ENCODE assay signal across 1 cellular context in the genomic region with DNA sequence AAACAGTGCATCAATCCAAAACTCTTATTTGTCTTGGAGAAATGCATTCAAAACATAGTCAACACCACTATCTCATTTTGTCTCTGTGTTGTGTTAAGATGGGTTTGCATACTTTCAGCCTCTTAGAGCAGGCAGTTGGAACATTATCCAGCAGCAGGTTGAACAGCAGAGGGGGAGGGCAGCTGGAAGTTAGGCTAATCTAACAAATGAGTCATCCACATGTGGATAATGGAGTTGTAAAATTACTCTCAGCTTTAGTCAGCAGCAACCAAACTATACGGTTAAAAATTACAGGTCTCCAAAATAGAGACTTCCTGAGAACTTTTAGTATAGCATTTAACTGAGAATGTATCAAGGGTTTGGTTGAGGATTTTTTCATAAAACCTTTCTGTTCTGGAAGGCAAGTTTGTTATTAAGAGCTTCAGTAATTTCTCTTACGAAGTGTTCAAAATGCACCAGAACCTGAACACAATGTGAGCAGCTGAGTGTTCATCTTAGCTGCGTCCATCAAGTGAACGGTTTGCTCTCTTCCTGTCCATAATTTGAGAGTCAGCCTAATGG.
TF ChIP-seq lines count a peak whose summit lies in the region.

No MANE protein-coding gene starts in this region.

TF ChIP-seq in HEK293, 187 proteins besides CTCF, POLR2A, EP300 and RAD21 (continued from another document and continues in another):
- no peak for TF ChIP-seq ZNF677 (tag by site-specific recombination; IDR thresholded peaks at IDR 0.05)
- no peak for TF ChIP-seq ZNF830 (tag by site-specific recombination; IDR thresholded peaks at IDR 0.05; ENCODE audit: low read depth)
- TF ChIP-seq ZNF37A (tag by site-specific recombination; IDR thresholded peaks at IDR 0.05): no peak
- TF ChIP-seq ZNF292 (tag by site-specific recombination; IDR thresholded peaks at IDR 0.05; ENCODE audit: borderline replicate concordance, low read depth): no peak
- no peak for TF ChIP-seq ZNF138 (tag by site-specific recombination; IDR thresholded peaks at IDR 0.05; ENCODE audit: borderline replicate concordance)
- no peak for TF ChIP-seq ZNF350 (tag by site-specific recombination; IDR thresholded peaks at IDR 0.05)
- TF ChIP-seq ZNF366 (tag by site-specific recombination; conservative IDR thresholded peaks at IDR 0.05): peak; percentile 87
- TF ChIP-seq ZSCAN18 (tag by site-specific recombination; IDR thresholded peaks at IDR 0.05): no peak
- TF ChIP-seq KLF9 (tag by site-specific recombination; IDR thresholded peaks at IDR 0.05; ENCODE audit: low read depth): no peak
- peak; percentile 52 for TF ChIP-seq ZXDB (tag by site-specific recombination; IDR thresholded peaks at IDR 0.05)
- TF ChIP-seq ZNF140 (tag by site-specific recombination; IDR thresholded peaks at IDR 0.05): no peak
- TF ChIP-seq, protein P1, sequence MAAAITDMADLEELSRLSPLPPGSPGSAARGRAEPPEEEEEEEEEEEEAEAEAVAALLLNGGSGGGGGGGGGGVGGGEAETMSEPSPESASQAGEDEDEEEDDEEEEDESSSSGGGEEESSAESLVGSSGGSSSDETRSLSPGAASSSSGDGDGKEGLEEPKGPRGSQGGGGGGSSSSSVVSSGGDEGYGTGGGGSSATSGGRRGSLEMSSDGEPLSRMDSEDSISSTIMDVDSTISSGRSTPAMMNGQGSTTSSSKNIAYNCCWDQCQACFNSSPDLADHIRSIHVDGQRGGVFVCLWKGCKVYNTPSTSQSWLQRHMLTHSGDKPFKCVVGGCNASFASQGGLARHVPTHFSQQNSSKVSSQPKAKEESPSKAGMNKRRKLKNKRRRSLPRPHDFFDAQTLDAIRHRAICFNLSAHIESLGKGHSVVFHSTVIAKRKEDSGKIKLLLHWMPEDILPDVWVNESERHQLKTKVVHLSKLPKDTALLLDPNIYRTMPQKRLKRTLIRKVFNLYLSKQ (tag by site-specific recombination; IDR thresholded peaks at IDR 0.05; ENCODE audit: borderline replicate concordance): no peak
- peak; percentile 40; the same call in 1 of the 2 replicates for TF ChIP-seq ZNF391 (tag by site-specific recombination; IDR thresholded peaks at IDR 0.05; ENCODE audit: borderline replicate concordance, low read depth)
- TF ChIP-seq ZNF16 (tag by site-specific recombination; IDR thresholded peaks at IDR 0.05; ENCODE audit: low read depth): no peak
- TF ChIP-seq ZNF610 (tag by site-specific recombination; IDR thresholded peaks at IDR 0.05; ENCODE audit: borderline replicate concordance): no peak
- TF ChIP-seq, protein P2, sequence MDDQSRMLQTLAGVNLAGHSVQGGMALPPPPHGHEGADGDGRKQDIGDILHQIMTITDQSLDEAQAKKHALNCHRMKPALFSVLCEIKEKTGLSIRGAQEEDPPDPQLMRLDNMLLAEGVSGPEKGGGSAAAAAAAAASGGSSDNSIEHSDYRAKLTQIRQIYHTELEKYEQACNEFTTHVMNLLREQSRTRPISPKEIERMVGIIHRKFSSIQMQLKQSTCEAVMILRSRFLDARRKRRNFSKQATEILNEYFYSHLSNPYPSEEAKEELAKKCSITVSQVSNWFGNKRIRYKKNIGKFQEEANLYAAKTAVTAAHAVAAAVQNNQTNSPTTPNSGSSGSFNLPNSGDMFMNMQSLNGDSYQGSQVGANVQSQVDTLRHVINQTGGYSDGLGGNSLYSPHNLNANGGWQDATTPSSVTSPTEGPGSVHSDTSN (CRISPR knock-in tag; IDR thresholded peaks at IDR 0.05): no peak
- TF ChIP-seq ZNF792 (tag by site-specific recombination; IDR thresholded peaks at IDR 0.05): no peak
- no peak for TF ChIP-seq ZNF785 (tag by site-specific recombination; IDR thresholded peaks at IDR 0.05)
- TF ChIP-seq ZNF585B (tag by site-specific recombination; IDR thresholded peaks at IDR 0.05): no peak
- no peak for TF ChIP-seq HOXA7 (CRISPR knock-in tag; IDR thresholded peaks at IDR 0.05; ENCODE audit: borderline replicate concordance)
- TF ChIP-seq ZBTB17 (tag by site-specific recombination; IDR thresholded peaks at IDR 0.05): 0 out of 2 replicates have a peak, but pooled peaks have one; percentile 5
- no peak for TF ChIP-seq MEIS1 (CRISPR knock-in tag; IDR thresholded peaks at IDR 0.05; ENCODE audit: borderline replicate concordance)
- TF ChIP-seq, protein P3, sequence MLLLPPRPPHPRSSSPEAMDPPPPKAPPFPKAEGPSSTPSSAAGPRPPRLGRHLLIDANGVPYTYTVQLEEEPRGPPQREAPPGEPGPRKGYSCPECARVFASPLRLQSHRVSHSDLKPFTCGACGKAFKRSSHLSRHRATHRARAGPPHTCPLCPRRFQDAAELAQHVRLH (tag by site-specific recombination; IDR thresholded peaks at IDR 0.05): 0 out of 2 replicates have a peak, but pooled peaks have one; percentile 44
- TF ChIP-seq, protein P4, sequence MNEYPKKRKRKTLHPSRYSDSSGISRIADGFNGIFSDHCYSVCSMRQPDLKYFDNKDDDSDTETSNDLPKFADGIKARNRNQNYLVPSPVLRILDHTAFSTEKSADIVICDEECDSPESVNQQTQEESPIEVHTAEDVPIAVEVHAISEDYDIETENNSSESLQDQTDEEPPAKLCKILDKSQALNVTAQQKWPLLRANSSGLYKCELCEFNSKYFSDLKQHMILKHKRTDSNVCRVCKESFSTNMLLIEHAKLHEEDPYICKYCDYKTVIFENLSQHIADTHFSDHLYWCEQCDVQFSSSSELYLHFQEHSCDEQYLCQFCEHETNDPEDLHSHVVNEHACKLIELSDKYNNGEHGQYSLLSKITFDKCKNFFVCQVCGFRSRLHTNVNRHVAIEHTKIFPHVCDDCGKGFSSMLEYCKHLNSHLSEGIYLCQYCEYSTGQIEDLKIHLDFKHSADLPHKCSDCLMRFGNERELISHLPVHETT (tag by site-specific recombination; IDR thresholded peaks at IDR 0.05): 0 out of 2 replicates have a peak, but pooled peaks have one; percentile 70
- no peak for TF ChIP-seq ZNF558 (tag by site-specific recombination; IDR thresholded peaks at IDR 0.05)
- no peak for TF ChIP-seq ZFP41 (tag by site-specific recombination; IDR thresholded peaks at IDR 0.05; ENCODE audit: borderline replicate concordance)
- no peak for TF ChIP-seq ZNF148 (tag by site-specific recombination; IDR thresholded peaks at IDR 0.05; ENCODE audit: borderline replicate concordance)
- peak; percentile 93 for TF ChIP-seq ZSCAN30 (tag by site-specific recombination; IDR thresholded peaks at IDR 0.05)
- no peak for TF ChIP-seq ZNF48 (tag by site-specific recombination; IDR thresholded peaks at IDR 0.05)
- TF ChIP-seq, protein P5, sequence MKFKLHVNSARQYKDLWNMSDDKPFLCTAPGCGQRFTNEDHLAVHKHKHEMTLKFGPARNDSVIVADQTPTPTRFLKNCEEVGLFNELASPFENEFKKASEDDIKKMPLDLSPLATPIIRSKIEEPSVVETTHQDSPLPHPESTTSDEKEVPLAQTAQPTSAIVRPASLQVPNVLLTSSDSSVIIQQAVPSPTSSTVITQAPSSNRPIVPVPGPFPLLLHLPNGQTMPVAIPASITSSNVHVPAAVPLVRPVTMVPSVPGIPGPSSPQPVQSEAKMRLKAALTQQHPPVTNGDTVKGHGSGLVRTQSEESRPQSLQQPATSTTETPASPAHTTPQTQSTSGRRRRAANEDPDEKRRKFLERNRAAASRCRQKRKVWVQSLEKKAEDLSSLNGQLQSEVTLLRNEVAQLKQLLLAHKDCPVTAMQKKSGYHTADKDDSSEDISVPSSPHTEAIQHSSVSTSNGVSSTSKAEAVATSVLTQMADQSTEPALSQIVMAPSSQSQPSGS (tag by site-specific recombination; IDR thresholded peaks at IDR 0.05; ENCODE audit: low read depth): 0 out of 2 replicates have a peak, but pooled peaks have one; percentile 35
- no peak for TF ChIP-seq ZNF76 (tag by site-specific recombination; IDR thresholded peaks at IDR 0.05; ENCODE audit: borderline replicate concordance, low read depth)
- no peak for TF ChIP-seq ZNF184 (tag by site-specific recombination; IDR thresholded peaks at IDR 0.05)
- TF ChIP-seq, protein P6, sequence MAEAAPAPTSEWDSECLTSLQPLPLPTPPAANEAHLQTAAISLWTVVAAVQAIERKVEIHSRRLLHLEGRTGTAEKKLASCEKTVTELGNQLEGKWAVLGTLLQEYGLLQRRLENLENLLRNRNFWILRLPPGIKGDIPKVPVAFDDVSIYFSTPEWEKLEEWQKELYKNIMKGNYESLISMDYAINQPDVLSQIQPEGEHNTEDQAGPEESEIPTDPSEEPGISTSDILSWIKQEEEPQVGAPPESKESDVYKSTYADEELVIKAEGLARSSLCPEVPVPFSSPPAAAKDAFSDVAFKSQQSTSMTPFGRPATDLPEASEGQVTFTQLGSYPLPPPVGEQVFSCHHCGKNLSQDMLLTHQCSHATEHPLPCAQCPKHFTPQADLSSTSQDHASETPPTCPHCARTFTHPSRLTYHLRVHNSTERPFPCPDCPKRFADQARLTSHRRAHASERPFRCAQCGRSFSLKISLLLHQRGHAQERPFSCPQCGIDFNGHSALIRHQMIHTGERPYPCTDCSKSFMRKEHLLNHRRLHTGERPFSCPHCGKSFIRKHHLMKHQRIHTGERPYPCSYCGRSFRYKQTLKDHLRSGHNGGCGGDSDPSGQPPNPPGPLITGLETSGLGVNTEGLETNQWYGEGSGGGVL (tag by site-specific recombination; IDR thresholded peaks at IDR 0.05): no peak
- no peak for TF ChIP-seq ZNF223 (tag by site-specific recombination; IDR thresholded peaks at IDR 0.05)
- TF ChIP-seq ZNF777 (tag by site-specific recombination; IDR thresholded peaks at IDR 0.05; ENCODE audit: borderline replicate concordance): no peak
- TF ChIP-seq ZNF155 (tag by site-specific recombination; IDR thresholded peaks at IDR 0.05): no peak
- TF ChIP-seq ZNF132 (tag by site-specific recombination; IDR thresholded peaks at IDR 0.05; ENCODE audit: borderline replicate concordance): no peak
- no peak for TF ChIP-seq YY1 (tag by site-specific recombination; IDR thresholded peaks at IDR 0.05)
- TF ChIP-seq GLIS1 (tag by site-specific recombination; IDR thresholded peaks at IDR 0.05): peak; percentile 20; the same call in 1 of the 2 replicates
- no peak for TF ChIP-seq ZNF157 (tag by site-specific recombination; IDR thresholded peaks at IDR 0.05)
- TF ChIP-seq ZNF544 (tag by site-specific recombination; IDR thresholded peaks at IDR 0.05): no peak
- no peak for TF ChIP-seq ZNF449 (tag by site-specific recombination; IDR thresholded peaks at IDR 0.05)
- no peak for TF ChIP-seq ZNF658 (tag by site-specific recombination; IDR thresholded peaks at IDR 0.05)
- no peak for TF ChIP-seq YY2 (tag by site-specific recombination; IDR thresholded peaks at IDR 0.05)
- TF ChIP-seq RBAK (tag by site-specific recombination; IDR thresholded peaks at IDR 0.05): no peak
- TF ChIP-seq ZBTB7A (tag by site-specific recombination; IDR thresholded peaks at IDR 0.05; ENCODE audit: low read depth): no peak
- TF ChIP-seq ZFP69B (tag by site-specific recombination; IDR thresholded peaks at IDR 0.05): no peak
- TF ChIP-seq REPIN1 (tag by site-specific recombination; IDR thresholded peaks at IDR 0.05; ENCODE audit: low read depth): no peak
- peak; percentile 97 for TF ChIP-seq SCRT1 (tag by site-specific recombination; IDR thresholded peaks at IDR 0.05; ENCODE audit: borderline replicate concordance)
- TF ChIP-seq GLI4 (tag by site-specific recombination; IDR thresholded peaks at IDR 0.05): no peak
- TF ChIP-seq ZEB2 (tag by site-specific recombination; IDR thresholded peaks at IDR 0.05): peak; percentile 91
- TF ChIP-seq PRDM1 (tag by site-specific recombination; IDR thresholded peaks at IDR 0.05): peak; percentile 62
- TF ChIP-seq ZNF530 (tag by site-specific recombination; IDR thresholded peaks at IDR 0.05; ENCODE audit: low read depth): no peak
- TF ChIP-seq ZNF624 (tag by site-specific recombination; IDR thresholded peaks at IDR 0.05): no peak
